In genomic region chr5:176611435-176611834, GRCh38 we compare ENCODE assay signal across 7 cellular contexts. TPM values are rescaled to one million over a fixed set of nuclear protein-coding genes. Genes with fewer than 3 reads are reported as not detected.
DNase-seq lines count a peak whose midpoint lies in the region; ATAC-seq and TF ChIP-seq lines count a peak whose summit lies in the region.

No MANE protein-coding gene starts in this region.

- peaks cover 2 to 6% of the 10 kb centered on the region in 2 donors for H3K36me3 Mint-ChIP-seq in stimulated activated naive B cell treated with anti-CD40 and anti-IgM and Interleukin-4, amounts not matched to agents 10 μg/mL and 1 μg/mL and 100 μg/mL, for 72 hours

- H3K27ac Mint-ChIP-seq in stimulated activated naive CD8-positive, alpha-beta T cell treated with anti-CD3 and anti-CD28 coated beads, Interleukin-15, amount 100 ng/mL, for 72 hours = no peak overlapping the region
- no peak overlapping the region for H3K27ac Mint-ChIP-seq in stimulated activated naive B cell treated with anti-CD40 and anti-IgM and Interleukin-4, amounts not matched to agents 10 μg/mL and 1 μg/mL and 100 μg/mL, for 72 hours

- intact Hi-C loops in left colon (cut with DNase I, micrococcal nuclease) = no loop called here

- peak; percentile 51 for ATAC-seq in left colon
- no peak for ATAC-seq in stimulated activated naive CD8-positive, alpha-beta T cell treated with anti-CD3 and anti-CD28 coated beads, Interleukin-15, amount 100 ng/mL, for 72 hours
- no peak for ATAC-seq in stimulated activated naive B cell treated with anti-CD40 and anti-IgM and Interleukin-4, amounts not matched to agents 10 μg/mL and 1 μg/mL and 100 μg/mL, for 72 hours (replicated peaks)

- no peaks in the 10 kb centered on the region for H3K9me3 ChIP-seq in SJCRH30 (replicated peaks)

- H3K36me3 ChIP-seq in SJCRH30 = no peaks in the 10 kb centered on the region

- CTCF ChIA-PET in HEK293T (lab: Yijun Ruan, JAX) = no interaction called here

- H3K9me3 Mint-ChIP-seq in stimulated activated naive CD8-positive, alpha-beta T cell treated with anti-CD3 and anti-CD28 coated beads, Interleukin-15, amount 100 ng/mL, for 72 hours = no peaks in the 10 kb centered on the region
- H3K9me3 Mint-ChIP-seq in stimulated activated naive B cell treated with anti-CD40 and anti-IgM and Interleukin-4, amounts not matched to agents 10 μg/mL and 1 μg/mL and 100 μg/mL, for 72 hours = no peaks in the 10 kb centered on the region

- peaks cover 21% of the 10 kb centered on the region for H3K4me1 ChIP-seq in SJCRH30

- no peaks in the 10 kb centered on the region for H3K27me3 ChIP-seq in SJCRH30

- no peak overlapping the region for H3K27ac ChIP-seq in SJCRH30

- H3K4me1 Mint-ChIP-seq in stimulated activated naive CD8-positive, alpha-beta T cell treated with anti-CD3 and anti-CD28 coated beads, Interleukin-15, amount 100 ng/mL, for 72 hours = peaks cover 10% of the 10 kb centered on the region
- H3K4me1 Mint-ChIP-seq in stimulated activated naive B cell treated with anti-CD40 and anti-IgM and Interleukin-4, amounts not matched to agents 10 μg/mL and 1 μg/mL and 100 μg/mL, for 72 hours = peaks cover 9 to 13% of the 10 kb centered on the region in 2 donors

- peaks cover 49% of the 10 kb centered on the region for H3K27me3 Mint-ChIP-seq in stimulated activated naive CD8-positive, alpha-beta T cell treated with anti-CD3 and anti-CD28 coated beads, Interleukin-15, amount 100 ng/mL, for 72 hours
- H3K27me3 Mint-ChIP-seq in stimulated activated naive B cell treated with anti-CD40 and anti-IgM and Interleukin-4, amounts not matched to agents 10 μg/mL and 1 μg/mL and 100 μg/mL, for 72 hours = peaks cover 43 to 47% of the 10 kb centered on the region in 2 donors

- DNase-seq in HEK293T (ENCODE audit: extremely low spot score) = peak; percentile 67
- peak; percentile 79 to 86 for DNase-seq in SJCRH30
- peak; percentile 32 for DNase-seq in brain pericyte (ENCODE audit: low read depth, low spot score)
- DNase-seq in left colon = peak; percentile 61 to 84
- peak; percentile 41 to 53 for DNase-seq in stimulated activated naive CD8-positive, alpha-beta T cell treated with anti-CD3 and anti-CD28 coated beads, Interleukin-15, amount 100 ng/mL, for 72 hours
- no peak for DNase-seq in stimulated activated naive B cell treated with anti-CD40 and anti-IgM and Interleukin-4, amounts not matched to agents 10 μg/mL and 1 μg/mL and 100 μg/mL, for 72 hours
- no peak for DNase-seq in NCI-H187 treated with DMSO at 0.1 percent for 48 hours (lab: John Stamatoyannopoulos, UW)

- no peak overlapping the region for H3K4me3 Mint-ChIP-seq in stimulated activated naive CD8-positive, alpha-beta T cell treated with anti-CD3 and anti-CD28 coated beads, Interleukin-15, amount 100 ng/mL, for 72 hours
- H3K4me3 Mint-ChIP-seq in stimulated activated naive B cell treated with anti-CD40 and anti-IgM and Interleukin-4, amounts not matched to agents 10 μg/mL and 1 μg/mL and 100 μg/mL, for 72 hours = peak overlapping the region in 1 of 2 donors; percentile 3

- no peak overlapping the region for H3K4me3 ChIP-seq in SJCRH30

- POLR2A ChIA-PET in HEK293T (lab: Yijun Ruan, JAX) = no interaction called here

TF ChIP-seq in HEK293T, 16 proteins besides CTCF, POLR2A, EP300 and RAD21:
- TF ChIP-seq LEF1 (IDR thresholded peaks at IDR 0.05; ENCODE audit: borderline replicate concordance) (no peak), PKNOX1 (IDR thresholded peaks at IDR 0.05) (no peak), ZNF384 (IDR thresholded peaks at IDR 0.05) (no peak), FOXK2 (IDR thresholded peaks at IDR 0.05) (no peak), NFRKB (IDR thresholded peaks at IDR 0.05) (no peak), HDGF (IDR thresholded peaks at IDR 0.05; ENCODE audit: borderline replicate concordance) (no peak), TARDBP (IDR thresholded peaks at IDR 0.05) (no peak), SUZ12 (IDR thresholded peaks at IDR 0.05) (no peak), SP1 (IDR thresholded peaks at IDR 0.05) (no peak), CTBP1 (IDR thresholded peaks at IDR 0.05; ENCODE audit: borderline replicate concordance) (no peak), L3MBTL2 (conservative IDR thresholded peaks at IDR 0.05) (no peak), BHLHE40 (IDR thresholded peaks at IDR 0.05; ENCODE audit: borderline replicate concordance) (no peak), ELF4 (IDR thresholded peaks at IDR 0.05) (no peak), ARNT (IDR thresholded peaks at IDR 0.05) (no peak), FOXA1 (IDR thresholded peaks at IDR 0.05) (no peak), FOXM1 (IDR thresholded peaks at IDR 0.05; ENCODE audit: borderline replicate concordance) (no peak)

RNA-seq across cellular contexts. Expression of gene GPRIN1, which starts 1.5 kb away (rescaled TPM):
- 6.5 and 6.9 TPM in 2 replicates for total RNA-seq in SJCRH30 (2014; rRNA removed; shearing (Covaris generic))
- 1 to 10 TPM; 1.7 to 1.9 TPM for total RNA-seq in left colon

RNA-seq across cellular contexts. Expression of gene SNCB, which starts 18.9 kb away (rescaled TPM):
- not detected in 2 replicates for total RNA-seq in SJCRH30 (2014; rRNA removed; shearing (Covaris generic))
- total RNA-seq in left colon = not detected

RNA-seq across cellular contexts. Expression of gene EIF4E1B, which starts 19.0 kb away (rescaled TPM):
- total RNA-seq in SJCRH30 (2014; rRNA removed; shearing (Covaris generic)) = not detected in 2 replicates
- total RNA-seq in left colon = not detected

RNA-seq across cellular contexts. Expression of gene TSPAN17, which starts 35.8 kb away (rescaled TPM):
- 25.3 and 26.5 TPM in 2 replicates for total RNA-seq in SJCRH30 (2014; rRNA removed; shearing (Covaris generic))
- total RNA-seq in left colon = 10 to 100 TPM; 34.8 to 37.2 TPM

Comparison
In these comparisons a context has a peak if more than half of its experiments do, and no peak if none do; other contexts are left out.
1. DNase-seq: peak in HEK293T (single experiment), SJCRH30 (2 of 2), brain pericyte (single experiment), left colon (2 of 2) and stimulated activated naive CD8-positive, alpha-beta T cell treated with anti-CD3 and anti-CD28 coated beads, Interleukin-15, amount 100 ng/mL, for 72 hours (2 of 2); none in stimulated activated naive B cell treated with anti-CD40 and anti-IgM and Interleukin-4, amounts not matched to agents 10 μg/mL and 1 μg/mL and 100 μg/mL, for 72 hours (single experiment) and NCI-H187 treated with DMSO at 0.1 percent for 48 hours (single experiment).